2 cellular contexts compared by ENCODE assay signal in the genomic region with DNA sequence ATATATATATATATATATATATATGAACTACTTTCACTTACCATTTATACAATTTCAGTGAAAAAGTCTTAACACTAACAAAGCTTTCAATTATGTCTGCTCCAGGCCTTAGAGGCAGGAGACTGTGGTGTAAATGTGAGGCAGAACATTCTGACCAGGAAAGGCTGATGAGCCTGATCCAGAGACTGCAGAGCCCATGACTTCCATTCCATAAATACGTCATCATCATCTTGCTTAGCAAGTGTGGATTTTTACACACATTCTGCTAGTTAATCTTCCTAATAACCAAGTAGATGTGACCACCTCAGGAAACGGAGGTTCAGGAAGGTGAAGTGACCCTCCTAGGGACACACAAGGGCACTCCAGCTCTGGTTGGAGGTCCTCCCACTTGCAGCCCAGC.
TF ChIP-seq lines count a peak whose summit lies in the region.

No MANE protein-coding gene starts in this region.

TF ChIP-seq in IMR-90, 13 proteins besides CTCF, POLR2A, EP300 and RAD21:
- TF ChIP-seq CHD1 (IDR thresholded peaks at IDR 0.05; ENCODE audit: low read depth, low read length) (no peak), RCOR1 (IDR thresholded peaks at IDR 0.05; ENCODE audit: insufficient replicate concordance, low read length) (no peak), SMC3 (IDR thresholded peaks at IDR 0.05; ENCODE audit: low read depth, low read length) (no peak), MAFK (IDR thresholded peaks at IDR 0.05; ENCODE audit: low read depth, low read length) (no peak), MAZ (IDR thresholded peaks at IDR 0.05; ENCODE audit: borderline replicate concordance, low read depth, low read length) (no peak), FOS (IDR thresholded peaks at IDR 0.05; ENCODE audit: low read depth, low read length) (no peak), NFE2L2 (IDR thresholded peaks at IDR 0.05; ENCODE audit: low read depth, low read length) (no peak), MXI1 (IDR thresholded peaks at IDR 0.05; ENCODE audit: borderline replicate concordance, low read depth, low read length) (no peak), CEBPB (IDR thresholded peaks at IDR 0.05; ENCODE audit: low read depth, low read length) (no peak), RFX5 (IDR thresholded peaks at IDR 0.05; ENCODE audit: low read depth, low read length) (no peak), BHLHE40 (IDR thresholded peaks at IDR 0.05; ENCODE audit: low read depth, low read length) (no peak)
- TF ChIP-seq, protein P1, sequence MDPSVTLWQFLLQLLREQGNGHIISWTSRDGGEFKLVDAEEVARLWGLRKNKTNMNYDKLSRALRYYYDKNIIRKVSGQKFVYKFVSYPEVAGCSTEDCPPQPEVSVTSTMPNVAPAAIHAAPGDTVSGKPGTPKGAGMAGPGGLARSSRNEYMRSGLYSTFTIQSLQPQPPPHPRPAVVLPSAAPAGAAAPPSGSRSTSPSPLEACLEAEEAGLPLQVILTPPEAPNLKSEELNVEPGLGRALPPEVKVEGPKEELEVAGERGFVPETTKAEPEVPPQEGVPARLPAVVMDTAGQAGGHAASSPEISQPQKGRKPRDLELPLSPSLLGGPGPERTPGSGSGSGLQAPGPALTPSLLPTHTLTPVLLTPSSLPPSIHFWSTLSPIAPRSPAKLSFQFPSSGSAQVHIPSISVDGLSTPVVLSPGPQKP (IDR thresholded peaks at IDR 0.05; ENCODE audit: borderline replicate concordance, low read depth, low read length): no peak
- TF ChIP-seq, protein P2, sequence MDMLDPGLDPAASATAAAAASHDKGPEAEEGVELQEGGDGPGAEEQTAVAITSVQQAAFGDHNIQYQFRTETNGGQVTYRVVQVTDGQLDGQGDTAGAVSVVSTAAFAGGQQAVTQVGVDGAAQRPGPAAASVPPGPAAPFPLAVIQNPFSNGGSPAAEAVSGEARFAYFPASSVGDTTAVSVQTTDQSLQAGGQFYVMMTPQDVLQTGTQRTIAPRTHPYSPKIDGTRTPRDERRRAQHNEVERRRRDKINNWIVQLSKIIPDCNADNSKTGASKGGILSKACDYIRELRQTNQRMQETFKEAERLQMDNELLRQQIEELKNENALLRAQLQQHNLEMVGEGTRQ (IDR thresholded peaks at IDR 0.05; ENCODE audit: low read depth, low read length): no peak

TF ChIP-seq in H1, 55 proteins besides CTCF, POLR2A, EP300 and RAD21:
- TF ChIP-seq SP4 (IDR thresholded peaks at IDR 0.05; ENCODE audit: low read length): no peak
- no peak for TF ChIP-seq CTBP2 (IDR thresholded peaks at IDR 0.05; ENCODE audit: borderline replicate concordance, insufficient read depth, insufficient read length, low read length)
- no peak for TF ChIP-seq CEBPB (IDR thresholded peaks at IDR 0.05; ENCODE audit: low read depth, low read length)
- no peak for TF ChIP-seq POU5F1 (IDR thresholded peaks at IDR 0.05; ENCODE audit: low read depth, low read length)
- no peak for TF ChIP-seq MAFK (IDR thresholded peaks at IDR 0.05; ENCODE audit: low read depth, low read length)
- no peak for TF ChIP-seq TBP (IDR thresholded peaks at IDR 0.05; ENCODE audit: low read depth, low read length)
